Comparison of ENCODE assay signal across 12 cellular contexts in the genomic region with DNA sequence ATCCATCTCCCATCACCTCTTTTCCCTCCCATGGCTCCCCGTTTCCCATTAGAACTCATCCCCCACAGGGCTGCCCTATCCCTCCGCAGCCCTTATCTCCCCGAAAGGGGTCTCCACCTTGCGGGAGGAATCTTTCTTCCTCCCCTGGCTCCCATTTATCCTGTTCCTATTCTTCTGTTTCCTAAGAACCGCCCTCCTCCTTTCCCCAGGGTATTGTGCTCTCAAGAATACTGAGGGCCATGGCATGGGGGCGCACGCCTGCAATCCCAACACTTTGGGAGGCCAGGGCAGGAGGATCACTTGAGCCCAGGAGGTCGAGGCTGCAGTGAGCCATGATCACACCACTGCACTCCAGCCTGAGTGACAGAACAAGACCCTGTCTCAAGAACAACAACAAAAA. TPM values are rescaled to one million over a fixed set of nuclear protein-coding genes. Genes with fewer than 3 reads are reported as not detected.
DNase-seq lines count a peak whose midpoint lies in the region; ATAC-seq lines count a peak whose summit lies in the region.
"Had no signal": no experiment of that assay in that cellular context is flagged by ENCODE, and none has a peak within 500 bp of the region (broad histone marks: within the 10 kb centered on the region; RNA-seq: fewer than 3 reads in every experiment).

No MANE protein-coding gene starts in this region.

- H3K36me3 ChIP-seq in HAP-1 (replicated peaks), result no peaks in the 10 kb centered on the region

- no peak for DNase-seq in T-helper 2 cell treated with Interferon-gamma antibody and Interleukin-4, amounts not matched to agents 5 μg/mL and 100 μg/mL, for 36 hours (ENCODE audit: low spot score)
- DNase-seq in T-helper 2 cell (no peak), immature natural killer cell (no peak), HAP-1 (ENCODE audit: low spot score in 2 of 2) (no peak), DMS79 (lab: John Stamatoyannopoulos, UW) (no peak)
- no peak for DNase-seq in activated CD8-positive, alpha-beta T cell treated with anti-CD3 and anti-CD28 coated beads, Interleukin-2, amount 10 ng/mL, durations not matched to agents 7 days and 5 days
- DNase-seq in stimulated activated naive B cell treated with anti-CD40 and anti-IgM and Interleukin-4, amounts not matched to agents 10 μg/mL and 1 μg/mL and 100 μg/mL, for 72 hours, result no peak
- DNase-seq: cortex of kidney had no signal

- H3K27me3 ChIP-seq in HAP-1 (ENCODE audit: low read depth), result peaks cover 16% of the 10 kb centered on the region; the same call in 1 of the 2 replicates

- ATAC-seq in activated CD8-positive, alpha-beta T cell treated with anti-CD3 and anti-CD28 coated beads, Interleukin-2, amount 10 ng/mL, durations not matched to agents 7 days and 5 days, result no peak
- ATAC-seq in stimulated activated naive B cell treated with anti-CD40 and anti-IgM and Interleukin-4, amounts not matched to agents 10 μg/mL and 1 μg/mL and 100 μg/mL, for 72 hours (replicated peaks), result no peak
- no peak for ATAC-seq in HG03457 (IDR thresholded peaks at IDR 0.05; ENCODE audit: unreplicated experiment)

- POLR2A ChIA-PET in activated CD8-positive, alpha-beta T cell treated with anti-CD3 and anti-CD28 coated beads, Interleukin-2, amount 10 ng/mL, durations not matched to agents 7 days and 5 days (lab: Charles Lee), result interaction anchor here (1.3 to 8.8 kb wide), 5 partner anchors 21 to 41 kb away, joined by 4 to 122 read pairs (median 5); partner anchors contain the start of genes CCDC107, RMRP and SIT1

- in situ Hi-C loops in HAP-1 (cut with MboI; ENCODE audit: low sequenced_read_pairs), result no loop called here

- peaks cover 38% of the 10 kb centered on the region for H3K4me1 Mint-ChIP-seq in T-helper 2 cell treated with Interferon-gamma antibody and Interleukin-4, amounts not matched to agents 5 μg/mL and 100 μg/mL, for 36 hours (ENCODE audit: low read depth)
- H3K4me1 Mint-ChIP-seq in activated CD8-positive, alpha-beta T cell treated with anti-CD3 and anti-CD28 coated beads, Interleukin-2, amount 10 ng/mL, durations not matched to agents 7 days and 5 days (ENCODE audit: low read depth), result peaks cover 66% of the 10 kb centered on the region
- H3K4me1 Mint-ChIP-seq in immature natural killer cell, result peaks cover 68 to 71% of the 10 kb centered on the region in 2 donors
- H3K4me1 Mint-ChIP-seq in stimulated activated naive B cell treated with anti-CD40 and anti-IgM and Interleukin-4, amounts not matched to agents 10 μg/mL and 1 μg/mL and 100 μg/mL, for 72 hours, result peaks cover 84 to 99% of the 10 kb centered on the region in 2 donors

- no peaks in the 10 kb centered on the region for H3K36me3 Mint-ChIP-seq in T-helper 2 cell treated with Interferon-gamma antibody and Interleukin-4, amounts not matched to agents 5 μg/mL and 100 μg/mL, for 36 hours (ENCODE audit: low read depth)
- H3K36me3 Mint-ChIP-seq in activated CD8-positive, alpha-beta T cell treated with anti-CD3 and anti-CD28 coated beads, Interleukin-2, amount 10 ng/mL, durations not matched to agents 7 days and 5 days (ENCODE audit: low read depth), result peaks cover 5% of the 10 kb centered on the region
- peaks cover 0 to 9% (median 1%) of the 10 kb centered on the region in 3 donors for H3K36me3 Mint-ChIP-seq in immature natural killer cell
- peaks cover 51 to 57% of the 10 kb centered on the region in 2 donors for H3K36me3 Mint-ChIP-seq in stimulated activated naive B cell treated with anti-CD40 and anti-IgM and Interleukin-4, amounts not matched to agents 10 μg/mL and 1 μg/mL and 100 μg/mL, for 72 hours

- H3K27ac Mint-ChIP-seq in T-helper 2 cell treated with Interferon-gamma antibody and Interleukin-4, amounts not matched to agents 5 μg/mL and 100 μg/mL, for 36 hours, result peak overlapping the region; percentile 86
- H3K27ac Mint-ChIP-seq in activated CD8-positive, alpha-beta T cell treated with anti-CD3 and anti-CD28 coated beads, Interleukin-2, amount 10 ng/mL, durations not matched to agents 7 days and 5 days, result peak overlapping the region; percentile 92
- peak overlapping the region; percentile 92 to 100 (median 99) for H3K27ac Mint-ChIP-seq in immature natural killer cell
- H3K27ac Mint-ChIP-seq in stimulated activated naive B cell treated with anti-CD40 and anti-IgM and Interleukin-4, amounts not matched to agents 10 μg/mL and 1 μg/mL and 100 μg/mL, for 72 hours, result peak overlapping the region; percentile 99

- H3K9me3 ChIP-seq in HAP-1, result no peaks in the 10 kb centered on the region

- H3K9me3 Mint-ChIP-seq in T-helper 2 cell treated with Interferon-gamma antibody and Interleukin-4, amounts not matched to agents 5 μg/mL and 100 μg/mL, for 36 hours, result no peaks in the 10 kb centered on the region
- no peaks in the 10 kb centered on the region for H3K9me3 Mint-ChIP-seq in activated CD8-positive, alpha-beta T cell treated with anti-CD3 and anti-CD28 coated beads, Interleukin-2, amount 10 ng/mL, durations not matched to agents 7 days and 5 days (ENCODE audit: insufficient read depth)
- H3K9me3 Mint-ChIP-seq in immature natural killer cell, result peaks cover 0 to 2% (median 0%) of the 10 kb centered on the region in 6 donors
- no peaks in the 10 kb centered on the region for H3K9me3 Mint-ChIP-seq in stimulated activated naive B cell treated with anti-CD40 and anti-IgM and Interleukin-4, amounts not matched to agents 10 μg/mL and 1 μg/mL and 100 μg/mL, for 72 hours

- H3K4me1 ChIP-seq in HAP-1, result no peaks in the 10 kb centered on the region

- no peaks in the 10 kb centered on the region for H3K27me3 Mint-ChIP-seq in T-helper 2 cell treated with Interferon-gamma antibody and Interleukin-4, amounts not matched to agents 5 μg/mL and 100 μg/mL, for 36 hours (ENCODE audit: low read depth)
- no peaks in the 10 kb centered on the region for H3K27me3 Mint-ChIP-seq in activated CD8-positive, alpha-beta T cell treated with anti-CD3 and anti-CD28 coated beads, Interleukin-2, amount 10 ng/mL, durations not matched to agents 7 days and 5 days (ENCODE audit: low read depth)
- peaks cover 8 to 26% (median 24%) of the 10 kb centered on the region in 3 donors for H3K27me3 Mint-ChIP-seq in immature natural killer cell (ENCODE audit: low read depth in 3 of 3)
- no peaks in the 10 kb centered on the region for H3K27me3 Mint-ChIP-seq in stimulated activated naive B cell treated with anti-CD40 and anti-IgM and Interleukin-4, amounts not matched to agents 10 μg/mL and 1 μg/mL and 100 μg/mL, for 72 hours

- H3K4me3 Mint-ChIP-seq in T-helper 2 cell treated with Interferon-gamma antibody and Interleukin-4, amounts not matched to agents 5 μg/mL and 100 μg/mL, for 36 hours, result peak overlapping the region; percentile 81
- peak overlapping the region; percentile 79 for H3K4me3 Mint-ChIP-seq in activated CD8-positive, alpha-beta T cell treated with anti-CD3 and anti-CD28 coated beads, Interleukin-2, amount 10 ng/mL, durations not matched to agents 7 days and 5 days
- peak overlapping the region; percentile 89 to 93 (median 90) for H3K4me3 Mint-ChIP-seq in immature natural killer cell
- peak overlapping the region; percentile 91 to 96 for H3K4me3 Mint-ChIP-seq in stimulated activated naive B cell treated with anti-CD40 and anti-IgM and Interleukin-4, amounts not matched to agents 10 μg/mL and 1 μg/mL and 100 μg/mL, for 72 hours

- CTCF ChIA-PET in activated CD8-positive, alpha-beta T cell treated with anti-CD3 and anti-CD28 coated beads, Interleukin-2, amount 10 ng/mL, durations not matched to agents 7 days and 5 days (lab: Charles Lee), result interaction anchor here (0.7 to 11.8 kb wide), 18 partner anchors 8 to 285 kb away, joined by 3 to 272 read pairs (median 6); partner anchors contain the start of genes ARHGEF39, CCDC107, CREB3 and GBA2

- no peak overlapping the region for H3K4me3 ChIP-seq in HAP-1

RNA-seq across cellular contexts. Expression of gene CD72, which starts 0.7 kb away (rescaled TPM):
- 10 to 100 TPM; 11.6 to 15.0 TPM for total RNA-seq in activated CD8-positive, alpha-beta T cell treated with anti-CD3 and anti-CD28 coated beads, Interleukin-2, amount 10 ng/mL, durations not matched to agents 7 days and 5 days
- 10 to 100 TPM in 2 of 3 donors, 1 to 10 TPM in 1; 6.2 to 18.4 (median 10.1) TPM for polyA plus RNA-seq in immature natural killer cell
- total RNA-seq: lung microvascular endothelial cell had no signal

RNA-seq across cellular contexts. Expression of gene TESK1, which starts 12.5 kb away (rescaled TPM):
- 10 to 100 TPM; 41.6 to 47.1 TPM for total RNA-seq in activated CD8-positive, alpha-beta T cell treated with anti-CD3 and anti-CD28 coated beads, Interleukin-2, amount 10 ng/mL, durations not matched to agents 7 days and 5 days
- 10 to 100 TPM in 1 of 3 donors, 1 to 10 TPM in 2; 6.5 to 23.7 (median 8.1) TPM for polyA plus RNA-seq in immature natural killer cell

RNA-seq across cellular contexts. Expression of gene SIT1, which starts 33.2 kb away (rescaled TPM):
- total RNA-seq in activated CD8-positive, alpha-beta T cell treated with anti-CD3 and anti-CD28 coated beads, Interleukin-2, amount 10 ng/mL, durations not matched to agents 7 days and 5 days, result 100 to 1,000 TPM; 213 to 220 TPM
- 1 to 10 TPM in 1 of 3 donors, under 1 TPM in 2; 0.26 to 1.4 (median 0.49) TPM for polyA plus RNA-seq in immature natural killer cell
- total RNA-seq: A172, lung microvascular endothelial cell, M059J had no signal

RNA-seq across cellular contexts. Expression of gene RMRP, which starts 40.3 kb away (rescaled TPM):
- total RNA-seq in activated CD8-positive, alpha-beta T cell treated with anti-CD3 and anti-CD28 coated beads, Interleukin-2, amount 10 ng/mL, durations not matched to agents 7 days and 5 days, result over 10,000 TPM in 1 of 2 experiments, 1,000 to 10,000 TPM in 1; 7,126 to 12,592 TPM
- 10 to 100 TPM in 1 of 3 donors, not detected in 2; 23.0 TPM for polyA plus RNA-seq in immature natural killer cell

RNA-seq across cellular contexts. Expression of gene CCDC107, which starts 40.5 kb away (rescaled TPM):
- 10 to 100 TPM; 34.8 to 36.8 TPM for total RNA-seq in activated CD8-positive, alpha-beta T cell treated with anti-CD3 and anti-CD28 coated beads, Interleukin-2, amount 10 ng/mL, durations not matched to agents 7 days and 5 days
- polyA plus RNA-seq in immature natural killer cell, result 100 to 1,000 TPM; 101 to 106 (median 103) TPM
